In genomic region chr1:34740161-34740875, GRCh38 we compare ENCODE assay signal across 17 cellular contexts. TPM values are rescaled to one million over a fixed set of nuclear protein-coding genes. Genes with fewer than 3 reads are reported as not detected.
DNase-seq lines count a peak whose midpoint lies in the region; ATAC-seq and TF ChIP-seq lines count a peak whose summit lies in the region.
"Had no signal": no experiment of that assay in that cellular context is flagged by ENCODE, and none has a peak within 500 bp of the region (broad histone marks: within the 10 kb centered on the region; RNA-seq: fewer than 3 reads in every experiment).

No MANE protein-coding gene starts in this region.

- no peak overlapping the region for H3K4me3 Mint-ChIP-seq in MCF 10A (ENCODE audit: unreplicated experiment)
- H3K4me3 Mint-ChIP-seq: activated CD4-positive, alpha-beta T cell treated with anti-CD3 and anti-CD28 coated beads for 36 hours; dendritic cell treated with granulocyte-macrophage colony-stimulating factor and Interleukin-4, amounts not matched to agents 40 ng/mL and 50 ng/mL, for 4 days; T-helper 17 cell had no signal

- no peak overlapping the region for H2AFZ ChIP-seq in mammary epithelial cell (ENCODE audit: low read depth, low read length)

- no peaks in the 10 kb centered on the region for H4K20me1 ChIP-seq in mammary epithelial cell (ENCODE audit: insufficient read depth, low read length)

- DNase-seq in mammary epithelial cell: peak; percentile 13
- no peak for DNase-seq in MCF 10A (ENCODE audit: unreplicated experiment)
- DNase-seq in RPMI8226: peak; percentile 38
- DNase-seq in iris pigment epithelial cell (ENCODE audit: low read depth): peak; percentile 22
- DNase-seq in upper lobe of right lung: no peak
- no peak for DNase-seq in stimulated activated CD8-positive, alpha-beta memory T cell treated with anti-CD3 and anti-CD28 coated beads, Interleukin-4, amount 100 ng/mL, for 48 hours
- DNase-seq: activated CD4-positive, alpha-beta T cell treated with anti-CD3 and anti-CD28 coated beads for 36 hours; activated T-cell treated with anti-CD3 and anti-CD28 coated beads, Interleukin-2, amount 50 U/mL, for 48 hours; amniotic stem cell; MV-4-11; NCI-H446; T-helper 17 cell had no signal

- no peak overlapping the region for H3K4me3 ChIP-seq in mammary epithelial cell (replicated peaks in 1 of 3; ENCODE audit: insufficient read depth in 1 of 3, low read depth in 2 of 3, low read length in 3 of 3)
- no peak overlapping the region for H3K4me3 ChIP-seq in upper lobe of right lung

- BruUV-seq in mammary epithelial cell (replicated peaks; lab: Mats Ljungman, UMichigan) (no TSS peak), MCF 10A (replicated peaks; lab: Mats Ljungman, UMichigan) (no TSS peak)

- CTCF ChIA-PET in mammary epithelial cell (lab: Charles Lee; ENCODE audit: low non-redundant PET) (no interaction called here), MCF 10A (lab: Yijun Ruan, JAX) (interaction anchor here (1.1 to 8.7 kb wide), 2 partner anchors 14 to 64 kb away, joined by 3 to 82 read pairs; partner anchors contain the start of gene GJB5)

- H3K9me3 Mint-ChIP-seq in MCF 10A (ENCODE audit: unreplicated experiment): no peaks in the 10 kb centered on the region
- H3K9me3 Mint-ChIP-seq: dendritic cell treated with granulocyte-macrophage colony-stimulating factor and Interleukin-4, amounts not matched to agents 40 ng/mL and 50 ng/mL, for 4 days had no signal

- H3K36me3 ChIP-seq in mammary epithelial cell (ENCODE audit: insufficient read depth, low read length) (no peaks in the 10 kb centered on the region), upper lobe of right lung (no peaks in the 10 kb centered on the region)

- intact Hi-C loops in mammary epithelial cell (cut with micrococcal nuclease) (loop anchor here (5.0 kb wide), 2 partner anchors 58 to 628 kb away; no protein-coding TSS in a partner anchor), MCF 10A (cut with micrococcal nuclease) (no loop called here), upper lobe of right lung (cut with DNase I) (no loop called here)

- dilution Hi-C loops in mammary epithelial cell (cut with HindIII; ENCODE audit: low sequenced_read_pairs): no loop called here

- H3K27me3 ChIP-seq in mammary epithelial cell (ENCODE audit: insufficient read depth, low read length) (no peaks in the 10 kb centered on the region), upper lobe of right lung (no peaks in the 10 kb centered on the region)

- no peaks in the 10 kb centered on the region for H3K4me1 Mint-ChIP-seq in MCF 10A (ENCODE audit: insufficient read depth, unreplicated experiment)
- H3K4me1 Mint-ChIP-seq: activated CD4-positive, alpha-beta T cell treated with anti-CD3 and anti-CD28 coated beads for 36 hours had no signal

- H3K27ac ChIP-seq in mammary epithelial cell (ENCODE audit: insufficient read depth, low read depth, low read length): no peak overlapping the region
- no peak overlapping the region for H3K27ac ChIP-seq in upper lobe of right lung
- H3K27ac ChIP-seq: RWPE1 had no signal

- no peaks in the 10 kb centered on the region for H3K79me2 ChIP-seq in mammary epithelial cell (ENCODE audit: insufficient read depth, low read length)

- 71% methylated on average over 10 of the region's 18 CpGs for WGBS in mammary epithelial cell (ENCODE audit: low coverage, missing lambda C conversion rate)

- H3K9me3 ChIP-seq in mammary epithelial cell (replicated peaks; ENCODE audit: insufficient read depth, low read length): no peaks in the 10 kb centered on the region
- no peaks in the 10 kb centered on the region for H3K9me3 ChIP-seq in upper lobe of right lung

- in situ Hi-C loops in mammary epithelial cell (cut with MboI; ENCODE audit: low sequenced_read_pairs in 2 of 2): loop anchor here in 1 of 2 donors (25.0 kb wide), 1 partner anchor 1103 kb away; no protein-coding TSS in a partner anchor

- no peaks in the 10 kb centered on the region for H3K36me3 Mint-ChIP-seq in MCF 10A (ENCODE audit: insufficient read depth, unreplicated experiment)

- TF ChIP-seq CTCF in mammary epithelial cell (conservative IDR thresholded peaks at IDR 0.05 in 1 of 2, IDR thresholded peaks at IDR 0.05 in 1 of 2; ENCODE audit: extremely low read depth in 1 of 2, insufficient read depth in 1 of 2, low read depth in 1 of 2, low read length in 2 of 2) (no peak), MCF 10A (IDR thresholded peaks at IDR 0.05; ENCODE audit: unreplicated experiment) (no peak), upper lobe of right lung (IDR thresholded peaks at IDR 0.05) (no peak)

- POLR2A ChIA-PET in MCF 10A (lab: Yijun Ruan, JAX): no interaction called here

- ATAC-seq in upper lobe of right lung (peak; percentile 59), GM21529 (IDR thresholded peaks at IDR 0.05; ENCODE audit: unreplicated experiment) (no peak), GM18517 (IDR thresholded peaks at IDR 0.05; ENCODE audit: unreplicated experiment) (no peak)
- ATAC-seq: activated CD4-positive, alpha-beta T cell treated with anti-CD3 and anti-CD28 coated beads for 36 hours; T-helper 17 cell had no signal

- no peak overlapping the region for H3K4me2 ChIP-seq in mammary epithelial cell (ENCODE audit: insufficient read depth, low read depth, low read length)

- no peaks in the 10 kb centered on the region for H3K27me3 Mint-ChIP-seq in MCF 10A (ENCODE audit: insufficient read depth, unreplicated experiment)
- H3K27me3 Mint-ChIP-seq: activated CD4-positive, alpha-beta T cell treated with anti-CD3 and anti-CD28 coated beads for 36 hours had no signal

- H3K9ac ChIP-seq in mammary epithelial cell (ENCODE audit: insufficient read depth, low read length): no peak overlapping the region

- H3K4me1 ChIP-seq in mammary epithelial cell (ENCODE audit: insufficient read depth, low read length): no peaks in the 10 kb centered on the region
- peaks cover 3% of the 10 kb centered on the region for H3K4me1 ChIP-seq in upper lobe of right lung

- no peak overlapping the region for H3K27ac Mint-ChIP-seq in MCF 10A (ENCODE audit: low read depth, unreplicated experiment)
- H3K27ac Mint-ChIP-seq: activated CD4-positive, alpha-beta T cell treated with anti-CD3 and anti-CD28 coated beads for 36 hours; dendritic cell treated with granulocyte-macrophage colony-stimulating factor and Interleukin-4, amounts not matched to agents 40 ng/mL and 50 ng/mL, for 4 days; T-helper 17 cell had no signal

RNA-seq across cellular contexts. Expression of gene GJB5, which starts 14.5 kb away (rescaled TPM):
- 10 to 100 TPM; 28.2 to 95.5 TPM for total RNA-seq in mammary epithelial cell
- polyA plus RNA-seq in mammary epithelial cell: 268 TPM
- 166 TPM for polyA minus RNA-seq in mammary epithelial cell
- 26.5 and 33.2 TPM in 2 replicates for total RNA-seq in MCF 10A (2022)
- not detected for total RNA-seq in upper lobe of right lung
- total RNA-seq: activated CD4-positive, alpha-beta T cell treated with anti-CD3 and anti-CD28 coated beads for 36 hours; osteoblast; T-helper 17 cell had no signal

RNA-seq across cellular contexts. Expression of gene GJB4, which starts 19.2 kb away (rescaled TPM):
- total RNA-seq in mammary epithelial cell (1 to 10 TPM in 1 of 2 donors, under 1 TPM in 1; 0.17 to 1.7 TPM), MCF 10A (2022) (0.27 and 0.28 TPM in 2 replicates), upper lobe of right lung (not detected)
- polyA plus RNA-seq in mammary epithelial cell: 8.5 TPM
- polyA minus RNA-seq in mammary epithelial cell: 5.3 TPM
- total RNA-seq: activated CD4-positive, alpha-beta T cell treated with anti-CD3 and anti-CD28 coated beads for 36 hours; osteoblast; T-helper 17 cell had no signal

RNA-seq across cellular contexts. Expression of gene GJB3, which starts 40.7 kb away (rescaled TPM):
- total RNA-seq in mammary epithelial cell: 100 to 1,000 TPM in 1 of 2 donors, 10 to 100 TPM in 1; 24.8 to 188 TPM
- 232 TPM for polyA plus RNA-seq in mammary epithelial cell
- 157 TPM for polyA minus RNA-seq in mammary epithelial cell
- total RNA-seq in MCF 10A (2022): 67.1 and 74.8 TPM in 2 replicates
- 0.81 TPM for total RNA-seq in upper lobe of right lung
- total RNA-seq: activated CD4-positive, alpha-beta T cell treated with anti-CD3 and anti-CD28 coated beads for 36 hours; osteoblast; T-helper 17 cell had no signal

RNA-seq across cellular contexts. Expression of gene GJA4, which starts 52.5 kb away (rescaled TPM):
- total RNA-seq in mammary epithelial cell: not detected
- polyA plus RNA-seq in mammary epithelial cell: 0.07 TPM
- polyA minus RNA-seq in mammary epithelial cell: not detected
- not detected in 2 replicates for total RNA-seq in MCF 10A (2022)
- 20.0 TPM for total RNA-seq in upper lobe of right lung
- total RNA-seq: activated CD4-positive, alpha-beta T cell treated with anti-CD3 and anti-CD28 coated beads for 36 hours; osteoblast had no signal

Comparison
In these comparisons a context has a peak if more than half of its experiments do, and no peak if none do; other contexts are left out.
1. DNase-seq: peak in mammary epithelial cell (single experiment), RPMI8226 (single experiment) and iris pigment epithelial cell (single experiment); none in MCF 10A (single experiment), upper lobe of right lung (single experiment) and stimulated activated CD8-positive, alpha-beta memory T cell treated with anti-CD3 and anti-CD28 coated beads, Interleukin-4, amount 100 ng/mL, for 48 hours (single experiment).
2. RNA of gene GJB5, which starts 14.5 kb away (total RNA-seq): 28.2 to 95.5 TPM in mammary epithelial cell and 26.5 to 33.2 TPM in MCF 10A; not detected in upper lobe of right lung (single experiment); every median in the first group is over 10 times any median in the second.
3. RNA of gene GJB3, which starts 40.7 kb away (total RNA-seq): 24.8 to 188 TPM in mammary epithelial cell and 67.1 to 74.8 TPM in MCF 10A; 0.81 TPM in upper lobe of right lung (single experiment); every median in the first group is over 10 times any median in the second.